ENCODE assay signal across 27 cellular contexts in genomic region chr20:13271098-13271497, GRCh38. TPM values are rescaled to one million over a fixed set of nuclear protein-coding genes. Genes with fewer than 3 reads are reported as not detected.
"Had no signal": no experiment of that assay in that cellular context is flagged by ENCODE, and none has a peak within 500 bp of the region (broad histone marks: within the 10 kb centered on the region; RNA-seq: fewer than 3 reads in every experiment).

No MANE protein-coding gene starts in this region.

- H3K27me3 ChIP-seq: ascending aorta, body of pancreas had no signal

- H3K9me3 ChIP-seq: ascending aorta, body of pancreas, SJCRH30, SK-N-SH had no signal

- H3K9me3 Mint-ChIP-seq: activated CD4-positive, alpha-beta memory T cell treated with anti-CD3 and anti-CD28 coated beads for 36 hours; activated CD4-positive, alpha-beta T cell treated with anti-CD3 and anti-CD28 coated beads, Interleukin-2, amount 10 ng/mL, durations not matched to agents 7 days and 5 days; activated naive CD4-positive, alpha-beta T cell treated with anti-CD3 and anti-CD28 coated beads, Interleukin-2, amount 50 U/mL, for 72 hours; activated naive CD8-positive, alpha-beta T cell treated with anti-CD3 and anti-CD28 coated beads, Interleukin-2, amount 50 U/mL, for 24 hours; activated T-cell treated with anti-CD3 and anti-CD28 coated beads, Interleukin-2, amount 50 U/mL, for 4 hours had no signal

- DNase-seq: activated CD4-positive, alpha-beta memory T cell treated with anti-CD3 and anti-CD28 coated beads for 36 hours; activated CD4-positive, alpha-beta T cell treated with anti-CD3 and anti-CD28 coated beads, Interleukin-2, amount 10 ng/mL, durations not matched to agents 7 days and 5 days; activated CD4-positive, CD25-positive, alpha-beta regulatory T cell; activated CD8-positive, alpha-beta memory T cell treated with anti-CD3 and anti-CD28 coated beads for 24 hours; activated effector memory CD4-positive, alpha-beta T cell treated with anti-CD3 and anti-CD28 coated beads, Interleukin-2, amount 50 U/mL, for 16 hours; activated naive CD4-positive, alpha-beta T cell treated with Interleukin-2 at 50 U/mL for 16 hours; activated naive CD8-positive, alpha-beta T cell treated with anti-CD3 and anti-CD28 coated beads, Interleukin-2, amount 50 U/mL, for 24 hours; activated T-cell treated with anti-CD3 and anti-CD28 coated beads, Interleukin-2, amount 50 U/mL, for 4 hours; amniotic stem cell; body of pancreas; NCI-H1092; NCI-H1417; NCI-H1930; NCI-H2171 treated with DMSO at 0.1 percent for 48 hours; NCI-H226; NCI-H526; NCI-H82; SJCRH30; SK-N-SH; T-helper 1 cell had no signal

- H3K27me3 Mint-ChIP-seq: activated CD4-positive, alpha-beta memory T cell treated with anti-CD3 and anti-CD28 coated beads for 36 hours had no signal

- H3K4me3 ChIP-seq: ascending aorta, body of pancreas, SJCRH30 had no signal

- H3K4me1 Mint-ChIP-seq: activated CD4-positive, alpha-beta T cell treated with anti-CD3 and anti-CD28 coated beads, Interleukin-2, amount 10 ng/mL, durations not matched to agents 7 days and 5 days; activated naive CD8-positive, alpha-beta T cell treated with anti-CD3 and anti-CD28 coated beads, Interleukin-2, amount 50 U/mL, for 24 hours; IgD-negative memory B cell had no signal

- H3K4me1 ChIP-seq: body of pancreas had no signal

- H3K27ac ChIP-seq: ascending aorta, body of pancreas, KMS-11, SJCRH30, VCaP had no signal

- H3K36me3 ChIP-seq: SJCRH30 had no signal

- H3K27ac Mint-ChIP-seq: activated CD4-positive, alpha-beta memory T cell treated with anti-CD3 and anti-CD28 coated beads for 36 hours; activated CD4-positive, alpha-beta T cell treated with anti-CD3 and anti-CD28 coated beads, Interleukin-2, amount 10 ng/mL, durations not matched to agents 7 days and 5 days; activated naive CD8-positive, alpha-beta T cell treated with anti-CD3 and anti-CD28 coated beads, Interleukin-2, amount 50 U/mL, for 24 hours; IgD-negative memory B cell had no signal

- H3K4me3 Mint-ChIP-seq: activated CD4-positive, alpha-beta memory T cell treated with anti-CD3 and anti-CD28 coated beads for 36 hours; activated CD4-positive, alpha-beta T cell treated with anti-CD3 and anti-CD28 coated beads, Interleukin-2, amount 10 ng/mL, durations not matched to agents 7 days and 5 days; activated naive CD8-positive, alpha-beta T cell treated with anti-CD3 and anti-CD28 coated beads, Interleukin-2, amount 50 U/mL, for 24 hours; activated T-cell treated with anti-CD3 and anti-CD28 coated beads, Interleukin-2, amount 50 U/mL, for 4 hours; IgD-negative memory B cell had no signal

- H3K36me3 Mint-ChIP-seq: IgD-negative memory B cell had no signal

- ATAC-seq: activated naive CD4-positive, alpha-beta T cell treated with anti-CD3 and anti-CD28 coated beads, Interleukin-2, amount 50 U/mL, for 72 hours; activated naive CD8-positive, alpha-beta T cell treated with anti-CD3 and anti-CD28 coated beads, Interleukin-2, amount 50 U/mL, for 24 hours; activated T-cell treated with anti-CD3 and anti-CD28 coated beads, Interleukin-2, amount 50 U/mL, for 4 hours; body of pancreas had no signal

RNA-seq across cellular contexts. Expression of gene ISM1, which starts 50.0 kb away (rescaled TPM):
- total RNA-seq: NCI-H460, OCI-LY7, SJCRH30 had no signal
- polyA plus RNA-seq: SK-N-SH had no signal
